In genomic region chr21:14751011-14751410, GRCh38 we compare ENCODE assay signal across 31 cellular contexts.
"Had no signal": no experiment of that assay in that cellular context is flagged by ENCODE, and none has a peak within 500 bp of the region (broad histone marks: within the 10 kb centered on the region; RNA-seq: fewer than 3 reads in every experiment).

No MANE protein-coding gene starts in this region.

- FAIRE-seq: endometrium, frontal cortex, TTC549 had no signal

- H3K4me3 ChIP-seq: ascending aorta, breast epithelium, cardiac muscle cell, colonic mucosa had no signal

- H3K27ac ChIP-seq: ascending aorta, breast epithelium, cardiac muscle cell, colonic mucosa, VCaP had no signal

- ATAC-seq: activated naive CD4-positive, alpha-beta T cell treated with anti-CD3 and anti-CD28 coated beads, Interleukin-2, amount 50 U/mL, for 72 hours; activated T-cell treated with anti-CD3 and anti-CD28 coated beads, Interleukin-2, amount 50 U/mL, for 72 hours; esophagus mucosa; WTC11 had no signal

- H3K4me1 ChIP-seq: ascending aorta, breast epithelium, colonic mucosa had no signal

- DNase-seq: activated CD4-positive, alpha-beta memory T cell treated with anti-CD3 and anti-CD28 coated beads, Interleukin-2, amount 10 ng/mL, durations not matched to agents 7 days and 5 days; activated CD4-positive, alpha-beta T cell treated with anti-CD3 and anti-CD28 coated beads for 1 hour; activated CD4-positive, alpha-beta T cell treated with anti-CD3 and anti-CD28 coated beads for 4 hours; activated CD4-positive, alpha-beta T cell treated with anti-CD3 and anti-CD28 coated beads, Interleukin-2, amount 10 ng/mL, durations not matched to agents 7 days and 5 days; activated CD4-positive, alpha-beta T cell treated with anti-CD3 and anti-CD28 coated beads, Interleukin-2, amount 50 U/mL, for 4 hours; activated CD8-positive, alpha-beta memory T cell treated with anti-CD3 and anti-CD28 coated beads, Interleukin-2, amount 50 U/mL, for 48 hours; activated gamma-delta T cell; activated naive CD4-positive, alpha-beta T cell; activated naive CD4-positive, alpha-beta T cell treated with anti-CD3 and anti-CD28 coated beads, Interleukin-2, amount 10 ng/mL, durations not matched to agents 7 days and 5 days; activated naive CD8-positive, alpha-beta T cell treated with anti-CD3 and anti-CD28 coated beads, Interleukin-2, amount 10 ng/mL, durations not matched to agents 7 days and 5 days; activated T-cell treated with anti-CD3 and anti-CD28 coated beads for 4 hours; activated T-cell treated with anti-CD3 and anti-CD28 coated beads, Interleukin-2, amount 50 U/mL, for 24 hours; activated T-cell treated with anti-CD3 and anti-CD28 coated beads, Interleukin-2, amount 50 U/mL, for 72 hours; central memory CD4-positive, alpha-beta T cell; cerebellar nuclear complex; colonic mucosa; effector CD8-positive, alpha-beta T cell; foreskin fibroblast; head of caudate nucleus; T-helper 2 cell had no signal

- H3K4me3 Mint-ChIP-seq: activated CD4-positive, alpha-beta memory T cell treated with anti-CD3 and anti-CD28 coated beads, Interleukin-2, amount 10 ng/mL, durations not matched to agents 7 days and 5 days; activated CD4-positive, alpha-beta T cell treated with anti-CD3 and anti-CD28 coated beads, Interleukin-2, amount 10 ng/mL, durations not matched to agents 7 days and 5 days; activated naive CD4-positive, alpha-beta T cell treated with anti-CD3 and anti-CD28 coated beads, Interleukin-2, amount 10 ng/mL, durations not matched to agents 7 days and 5 days; activated naive CD8-positive, alpha-beta T cell treated with anti-CD3 and anti-CD28 coated beads, Interleukin-2, amount 10 ng/mL, durations not matched to agents 7 days and 5 days; activated T-cell treated with anti-CD3 and anti-CD28 coated beads, Interleukin-2, amount 50 U/mL, for 24 hours; activated T-cell treated with anti-CD3 and anti-CD28 coated beads, Interleukin-2, amount 50 U/mL, for 72 hours; WTC11 had no signal

- H3K27me3 ChIP-seq: ascending aorta, breast epithelium, cardiac muscle cell, colonic mucosa had no signal

- H3K36me3 ChIP-seq: ascending aorta, breast epithelium, cardiac muscle cell, colonic mucosa had no signal

- H3K9me3 Mint-ChIP-seq: activated CD4-positive, alpha-beta memory T cell treated with anti-CD3 and anti-CD28 coated beads, Interleukin-2, amount 10 ng/mL, durations not matched to agents 7 days and 5 days; activated T-cell treated with anti-CD3 and anti-CD28 coated beads, Interleukin-2, amount 50 U/mL, for 24 hours had no signal

- H3K36me3 Mint-ChIP-seq: brain, WTC11 had no signal

- H3K27ac Mint-ChIP-seq: activated CD4-positive, alpha-beta memory T cell treated with anti-CD3 and anti-CD28 coated beads, Interleukin-2, amount 10 ng/mL, durations not matched to agents 7 days and 5 days; activated CD4-positive, alpha-beta T cell treated with anti-CD3 and anti-CD28 coated beads, Interleukin-2, amount 10 ng/mL, durations not matched to agents 7 days and 5 days; activated naive CD4-positive, alpha-beta T cell treated with anti-CD3 and anti-CD28 coated beads, Interleukin-2, amount 10 ng/mL, durations not matched to agents 7 days and 5 days; activated naive CD4-positive, alpha-beta T cell treated with anti-CD3 and anti-CD28 coated beads, Interleukin-2, amount 50 U/mL, for 72 hours; activated naive CD8-positive, alpha-beta T cell treated with anti-CD3 and anti-CD28 coated beads, Interleukin-2, amount 10 ng/mL, durations not matched to agents 7 days and 5 days; activated T-cell treated with anti-CD3 and anti-CD28 coated beads, Interleukin-2, amount 50 U/mL, for 24 hours; activated T-cell treated with anti-CD3 and anti-CD28 coated beads, Interleukin-2, amount 50 U/mL, for 72 hours; WTC11 had no signal

- H3K9me3 ChIP-seq: ascending aorta, breast epithelium, colonic mucosa had no signal
